ENCODE assay signal across 29 cellular contexts in genomic region chr10:111089293-111089692, GRCh38. TPM values are rescaled to one million over a fixed set of nuclear protein-coding genes. Genes with fewer than 3 reads are reported as not detected.
"Had no signal": no experiment of that assay in that cellular context is flagged by ENCODE, and none has a peak within 500 bp of the region (broad histone marks: within the 10 kb centered on the region; RNA-seq: fewer than 3 reads in every experiment).

No MANE protein-coding gene starts in this region.

- ATAC-seq: esophagus mucosa; gastrocnemius medialis; heart left ventricle; left cardiac atrium; lower lobe of right lung; naive thymus-derived CD8-positive, alpha-beta T cell; psoas muscle; right cardiac atrium; stimulated activated naive B cell treated with anti-CD40 and anti-IgM and Interleukin-4, amounts not matched to agents 10 μg/mL and 1 μg/mL and 100 μg/mL, for 72 hours; upper lobe of right lung had no signal

- H3K4me3 ChIP-seq: gastrocnemius medialis, heart left ventricle, hepatocyte, left ventricle myocardium inferior, lower lobe of right lung, ovary, psoas muscle, sigmoid colon, thoracic aorta, tibial nerve, upper lobe of right lung had no signal

- H3K36me3 Mint-ChIP-seq: naive thymus-derived CD8-positive, alpha-beta T cell; stimulated activated naive B cell treated with anti-CD40 and anti-IgM and Interleukin-4, amounts not matched to agents 10 μg/mL and 1 μg/mL and 100 μg/mL, for 72 hours had no signal

- H3K9me3 ChIP-seq: gastrocnemius medialis, heart left ventricle, left ventricle myocardium inferior, lower lobe of right lung, ovary, psoas muscle, sigmoid colon, thoracic aorta, tibial nerve, upper lobe of right lung had no signal

- H3K27ac ChIP-seq: epithelial cell of prostate, gastrocnemius medialis, heart left ventricle, hepatocyte, left ventricle myocardium inferior, lower lobe of right lung, ovary, psoas muscle, sigmoid colon, thoracic aorta, tibial nerve, upper lobe of right lung had no signal

- H3K27me3 ChIP-seq: gastrocnemius medialis, hepatocyte, ovary, sigmoid colon, tibial nerve had no signal

- H3K4me1 ChIP-seq: gastrocnemius medialis, heart left ventricle, left ventricle myocardium inferior, lower lobe of right lung, psoas muscle, sigmoid colon, tibial nerve, upper lobe of right lung had no signal

- H3K4me3 Mint-ChIP-seq: endodermal cell; naive thymus-derived CD8-positive, alpha-beta T cell; nephron progenitor cell; stimulated activated naive B cell treated with anti-CD40 and anti-IgM and Interleukin-4, amounts not matched to agents 10 μg/mL and 1 μg/mL and 100 μg/mL, for 72 hours; stimulated activated naive CD8-positive, alpha-beta T cell treated with anti-CD3 and anti-CD28 coated beads, Interleukin-15, Interleukin-2, amounts not matched to agents 100 ng/mL and 50 ng/mL, for 24 hours had no signal

- H3K4me1 Mint-ChIP-seq: endodermal cell; nephron progenitor cell; stimulated activated naive B cell treated with anti-CD40 and anti-IgM and Interleukin-4, amounts not matched to agents 10 μg/mL and 1 μg/mL and 100 μg/mL, for 72 hours had no signal

- DNase-seq: central memory CD4-positive, alpha-beta T cell; cortex of kidney; effector CD4-positive, alpha-beta T cell; endodermal cell; foreskin fibroblast; gastrocnemius medialis; heart left ventricle; left cardiac atrium; left ventricle myocardium inferior; lower lobe of right lung; naive thymus-derived CD8-positive, alpha-beta T cell; nephron progenitor cell; nucleus accumbens; ovary; posterior cingulate gyrus; psoas muscle; right cardiac atrium; sigmoid colon; stimulated activated CD4-positive, alpha-beta T cell treated with anti-CD3 and anti-CD28 coated beads, Interleukin-2, amount 100 ng/mL, for 24 hours; stimulated activated naive B cell treated with anti-CD40 and anti-IgM and Interleukin-4, amounts not matched to agents 10 μg/mL and 1 μg/mL and 100 μg/mL, for 72 hours; upper lobe of right lung had no signal

- H3K9me3 Mint-ChIP-seq: endodermal cell; nephron progenitor cell; stimulated activated naive CD8-positive, alpha-beta T cell treated with anti-CD3 and anti-CD28 coated beads, Interleukin-15, Interleukin-2, amounts not matched to agents 100 ng/mL and 50 ng/mL, for 24 hours had no signal

- H3K27ac Mint-ChIP-seq: endodermal cell; naive thymus-derived CD8-positive, alpha-beta T cell; nephron progenitor cell; stimulated activated naive B cell treated with anti-CD40 and anti-IgM and Interleukin-4, amounts not matched to agents 10 μg/mL and 1 μg/mL and 100 μg/mL, for 72 hours; stimulated activated naive CD8-positive, alpha-beta T cell treated with anti-CD3 and anti-CD28 coated beads, Interleukin-15, Interleukin-2, amounts not matched to agents 100 ng/mL and 50 ng/mL, for 24 hours had no signal

- H3K36me3 ChIP-seq: gastrocnemius medialis, heart left ventricle, left ventricle myocardium inferior, lower lobe of right lung, ovary, sigmoid colon, thoracic aorta, tibial nerve, upper lobe of right lung had no signal

RNA-seq across cellular contexts. Expression of gene ADRA2A, which starts 12.5 kb away (rescaled TPM):
- total RNA-seq: dermis microvascular lymphatic vessel endothelial cell; kidney epithelial cell; naive thymus-derived CD8-positive, alpha-beta T cell had no signal
